ENCODE assay signal across 35 cellular contexts in the genomic region with DNA sequence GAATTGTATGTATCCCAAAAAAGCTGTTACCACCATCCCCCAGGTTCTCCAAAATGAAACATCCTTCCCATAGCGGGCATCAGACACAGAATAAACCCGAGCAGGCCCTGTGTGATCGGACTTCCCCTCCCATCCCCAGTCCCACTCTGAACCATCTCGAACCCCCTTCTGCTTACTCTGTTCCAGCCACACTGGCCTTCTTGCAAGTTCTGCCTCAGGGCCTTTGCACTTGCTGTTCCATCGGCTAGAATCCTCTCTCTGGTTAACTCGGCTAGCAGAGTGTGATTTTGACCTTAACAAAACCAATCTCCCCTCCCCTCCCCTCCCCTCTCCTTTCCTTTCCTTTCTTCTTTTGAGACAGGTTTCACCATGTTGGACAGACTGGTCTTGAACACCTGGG.
"Had no signal": no experiment of that assay in that cellular context is flagged by ENCODE, and none has a peak within 500 bp of the region (broad histone marks: within the 10 kb centered on the region; RNA-seq: fewer than 3 reads in every experiment).

No MANE protein-coding gene starts in this region.

- H3K27me3 ChIP-seq: MG63 had no signal

- H3K4me3 ChIP-seq: MG63 had no signal

- H3K9me3 ChIP-seq: MG63 had no signal

- DNase-seq: Karpas-422, Kasumi-1, MM.1S, MV-4-11, NCI-H1048, NCI-H1092, NCI-H1092 treated with DMSO at 0.1 percent for 48 hours, NCI-H1105, NCI-H1105 treated with DMSO at 0.1 percent for 48 hours, NCI-H1417, NCI-H1417 treated with DMSO at 0.1 percent for 48 hours, NCI-H1436, NCI-H1436 treated with DMSO at 0.1 percent for 48 hours, NCI-H146, NCI-H1694, NCI-H1694 treated with DMSO at 0.1 percent for 48 hours, NCI-H187, NCI-H187 treated with DMSO at 0.1 percent for 48 hours, NCI-H1930, NCI-H2029, NCI-H2029 treated with DMSO at 0.1 percent for 48 hours, NCI-H2081, NCI-H2081 treated with DMSO at 0.1 percent for 48 hours, NCI-H2107, NCI-H2171, NCI-H2171 treated with DMSO at 0.1 percent for 48 hours, NCI-H2227 treated with DMSO at 0.1 percent for 48 hours, NCI-H226, NCI-H345, NCI-H446, NCI-H446 treated with DMSO at 0.1 percent for 48 hours, NCI-H510A, NCI-H510A treated with DMSO at 0.1 percent for 48 hours, NCI-H524 had no signal
